14 cellular contexts compared by ENCODE assay signal in the genomic region with DNA sequence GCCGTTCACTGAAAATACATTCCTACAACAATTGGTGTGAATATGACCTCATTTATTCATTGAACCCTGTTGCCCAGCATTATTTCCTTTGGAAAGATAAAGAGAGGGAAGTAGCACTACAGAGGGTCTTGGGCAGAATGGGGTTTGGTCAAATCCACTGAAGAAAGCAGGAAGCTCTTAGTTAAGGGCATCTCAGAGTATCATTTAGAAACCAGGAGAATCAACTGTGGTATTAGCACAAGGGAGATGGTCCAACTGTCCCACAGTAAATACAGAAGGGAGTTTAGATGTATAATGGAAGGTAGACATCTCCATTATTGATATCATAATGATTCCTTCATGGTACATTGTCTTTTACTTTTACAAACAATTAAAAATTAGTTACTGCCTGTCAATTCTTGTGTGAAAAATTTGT. TPM values are rescaled to one million over a fixed set of nuclear protein-coding genes. Genes with fewer than 3 reads are reported as not detected.
A peak's percentile ranks its signal among the peaks of the same experiment; 100 is the strongest.
DNase-seq lines count a peak whose midpoint lies in the region; ATAC-seq lines count a peak whose summit lies in the region.
"Had no signal": no experiment of that assay in that cellular context is flagged by ENCODE, and none has a peak within 500 bp of the region (broad histone marks: within the 10 kb centered on the region; RNA-seq: fewer than 3 reads in every experiment).

No MANE protein-coding gene starts in this region.

- H3K27ac Mint-ChIP-seq in activated T-helper 1 cell treated with anti-CD3 and anti-CD28 coated beads, Interleukin-12 subunit alpha, Interleukin-12 subunit beta, Interleukin-2, Interleukin-4 antibody, amounts not matched to agents 30 ng/mL and 10 ng/mL and 1 ng/mL, durations not matched to agents 14 hours and 24 hours and 36 hours = peak overlapping the region; percentile 67

- ATAC-seq in GM18909 (IDR thresholded peaks at IDR 0.05; ENCODE audit: poor library complexity, unreplicated experiment) (peak; percentile 42), GM21447 (IDR thresholded peaks at IDR 0.05; ENCODE audit: unreplicated experiment) (peak; percentile 44), HG03064 (IDR thresholded peaks at IDR 0.05; ENCODE audit: low read depth, unreplicated experiment) (peak; percentile 49)
- ATAC-seq: heart right ventricle had no signal

- intact Hi-C loops in activated T-helper 1 cell treated with anti-CD3 and anti-CD28 coated beads, Interleukin-12 subunit alpha, Interleukin-12 subunit beta, Interleukin-2, Interleukin-4 antibody, amounts not matched to agents 30 ng/mL and 10 ng/mL and 1 ng/mL, durations not matched to agents 14 hours and 24 hours and 36 hours (cut with micrococcal nuclease) = loop anchor here (1.0 to 5.0 kb wide), 13 partner anchors 47 to 558 kb away; a partner anchor contains a TSS

- peak overlapping the region; percentile 19 for H3K4me3 Mint-ChIP-seq in activated T-helper 1 cell treated with anti-CD3 and anti-CD28 coated beads, Interleukin-12 subunit alpha, Interleukin-12 subunit beta, Interleukin-2, Interleukin-4 antibody, amounts not matched to agents 30 ng/mL and 10 ng/mL and 1 ng/mL, durations not matched to agents 14 hours and 24 hours and 36 hours

- H3K4me1 Mint-ChIP-seq in activated T-helper 1 cell treated with anti-CD3 and anti-CD28 coated beads, Interleukin-12 subunit alpha, Interleukin-12 subunit beta, Interleukin-2, Interleukin-4 antibody, amounts not matched to agents 30 ng/mL and 10 ng/mL and 1 ng/mL, durations not matched to agents 14 hours and 24 hours and 36 hours (ENCODE audit: low read depth) = peaks cover 28% of the 10 kb centered on the region

- H3K9me3 Mint-ChIP-seq in activated T-helper 1 cell treated with anti-CD3 and anti-CD28 coated beads, Interleukin-12 subunit alpha, Interleukin-12 subunit beta, Interleukin-2, Interleukin-4 antibody, amounts not matched to agents 30 ng/mL and 10 ng/mL and 1 ng/mL, durations not matched to agents 14 hours and 24 hours and 36 hours = no peaks in the 10 kb centered on the region

- H3K36me3 Mint-ChIP-seq in activated T-helper 1 cell treated with anti-CD3 and anti-CD28 coated beads, Interleukin-12 subunit alpha, Interleukin-12 subunit beta, Interleukin-2, Interleukin-4 antibody, amounts not matched to agents 30 ng/mL and 10 ng/mL and 1 ng/mL, durations not matched to agents 14 hours and 24 hours and 36 hours (ENCODE audit: low read depth) = no peaks in the 10 kb centered on the region

- H3K27me3 Mint-ChIP-seq in activated T-helper 1 cell treated with anti-CD3 and anti-CD28 coated beads, Interleukin-12 subunit alpha, Interleukin-12 subunit beta, Interleukin-2, Interleukin-4 antibody, amounts not matched to agents 30 ng/mL and 10 ng/mL and 1 ng/mL, durations not matched to agents 14 hours and 24 hours and 36 hours (ENCODE audit: insufficient read depth) = peaks cover 30% of the 10 kb centered on the region

- no peak for DNase-seq in activated T-helper 1 cell treated with anti-CD3 and anti-CD28 coated beads, Interleukin-12 subunit alpha, Interleukin-12 subunit beta, Interleukin-2, Interleukin-4 antibody, amounts not matched to agents 30 ng/mL and 10 ng/mL and 1 ng/mL, durations not matched to agents 14 hours and 24 hours and 36 hours (ENCODE audit: low spot score)
- DNase-seq in Kasumi-1 (lab: John Stamatoyannopoulos, UW) (no peak), NCI-H1694 treated with DMSO at 0.1 percent for 48 hours (lab: John Stamatoyannopoulos, UW) (no peak), medulla oblongata (ENCODE audit: extremely low spot score) (no peak)
- DNase-seq in activated effector memory CD4-positive, alpha-beta T cell treated with anti-CD3 and anti-CD28 coated beads, Interleukin-2, amount 50 U/mL, for 16 hours = no peak
- DNase-seq: activated gamma-delta T cell; dermis blood vessel endothelial cell; DMS53; heart right ventricle; MG63; NK-92 treated with Interleukin-12 subunit alpha and Interleukin-12 subunit beta, amount 100 ng/mL, for 24 hours had no signal

RNA-seq across cellular contexts. Expression of a gene that starts 47.1 kb away (rescaled TPM):
- total RNA-seq in activated T-helper 1 cell treated with anti-CD3 and anti-CD28 coated beads, Interleukin-12 subunit alpha, Interleukin-12 subunit beta, Interleukin-2, Interleukin-4 antibody, amounts not matched to agents 30 ng/mL and 10 ng/mL and 1 ng/mL, durations not matched to agents 14 hours and 24 hours and 36 hours = not detected in 2 replicates
- total RNA-seq: dermis blood vessel endothelial cell, heart right ventricle had no signal
